Comparison of ENCODE assay signal across 8 cellular contexts in genomic region chr6:85679445-85680123, GRCh38. TPM values are rescaled to one million over a fixed set of nuclear protein-coding genes. Genes with fewer than 3 reads are reported as not detected.
DNase-seq lines count a peak whose midpoint lies in the region; ATAC-seq and TF ChIP-seq lines count a peak whose summit lies in the region.

No MANE protein-coding gene starts in this region.

- H3K36me3 ChIP-seq in transverse colon: no peaks in the 10 kb centered on the region

- no peaks in the 10 kb centered on the region for H3K9me3 ChIP-seq in transverse colon

- H3K4me3 Mint-ChIP-seq in activated naive CD4-positive, alpha-beta T cell treated with anti-CD3 and anti-CD28 coated beads, Interleukin-2, amount 50 U/mL, for 24 hours: peak overlapping the region; percentile 98
- peak overlapping the region; percentile 95 for H3K4me3 Mint-ChIP-seq in activated CD4-positive, alpha-beta memory T cell treated with anti-CD3 and anti-CD28 coated beads for 36 hours
- peak overlapping the region; percentile 93 to 100 (median 98) for H3K4me3 Mint-ChIP-seq in immature natural killer cell

- peaks cover 5% of the 10 kb centered on the region for H3K9me3 Mint-ChIP-seq in activated naive CD4-positive, alpha-beta T cell treated with anti-CD3 and anti-CD28 coated beads, Interleukin-2, amount 50 U/mL, for 24 hours
- peaks cover 5% of the 10 kb centered on the region for H3K9me3 Mint-ChIP-seq in activated CD4-positive, alpha-beta memory T cell treated with anti-CD3 and anti-CD28 coated beads for 36 hours
- H3K9me3 Mint-ChIP-seq in immature natural killer cell: no peaks in the 10 kb centered on the region

- H3K36me3 Mint-ChIP-seq in activated naive CD4-positive, alpha-beta T cell treated with anti-CD3 and anti-CD28 coated beads, Interleukin-2, amount 50 U/mL, for 24 hours: peaks cover 35% of the 10 kb centered on the region
- peaks cover 47% of the 10 kb centered on the region for H3K36me3 Mint-ChIP-seq in activated CD4-positive, alpha-beta memory T cell treated with anti-CD3 and anti-CD28 coated beads for 36 hours
- H3K36me3 Mint-ChIP-seq in immature natural killer cell: no peaks in the 10 kb centered on the region

- H3K4me1 ChIP-seq in transverse colon: peaks cover 3 to 39% (median 30%) of the 10 kb centered on the region in 4 donors

- H3K4me3 ChIP-seq in transverse colon: peak overlapping the region in 3 of 4 donors; percentile 47 to 99 (median 85)

- no peak for TF ChIP-seq EP300 in transverse colon (IDR thresholded peaks at IDR 0.05; ENCODE audit: low read depth)

- peak overlapping the region; percentile 79 to 97 (median 96) for H3K27ac ChIP-seq in transverse colon

- no peak for DNase-seq in activated naive CD4-positive, alpha-beta T cell treated with anti-CD3 and anti-CD28 coated beads, Interleukin-2, amount 50 U/mL, for 16 hours
- no peak for DNase-seq in activated CD4-positive, alpha-beta memory T cell treated with anti-CD3 and anti-CD28 coated beads for 36 hours
- no peak for DNase-seq in immature natural killer cell
- DNase-seq in transverse colon: no peak
- no peak for DNase-seq in NCI-H2107 (lab: John Stamatoyannopoulos, UW)
- DNase-seq in C1 segment of cervical spinal cord (lab: John Stamatoyannopoulos, UW): no peak

- no peak for TF ChIP-seq CTCF in transverse colon (IDR thresholded peaks at IDR 0.05)

- WGBS in transverse colon (ENCODE audit: low coverage in 1 of 2), 2 donors: 13 to 18% methylated on average over 14 of the region's 14 CpGs

- no peaks in the 10 kb centered on the region for H3K27me3 Mint-ChIP-seq in activated naive CD4-positive, alpha-beta T cell treated with anti-CD3 and anti-CD28 coated beads, Interleukin-2, amount 50 U/mL, for 24 hours
- no peaks in the 10 kb centered on the region for H3K27me3 Mint-ChIP-seq in activated CD4-positive, alpha-beta memory T cell treated with anti-CD3 and anti-CD28 coated beads for 36 hours
- H3K27me3 Mint-ChIP-seq in immature natural killer cell (ENCODE audit: low read depth in 3 of 3): peaks cover 5 to 11% (median 10%) of the 10 kb centered on the region in 3 donors

- POLR2A ChIA-PET in activated CD4-positive, alpha-beta memory T cell treated with anti-CD3 and anti-CD28 coated beads for 36 hours (lab: Charles Lee): interaction anchor here (1.0 to 10.9 kb wide), 9 partner anchors 10 to 230 kb away, joined by 3 to 668 read pairs (median 5); partner anchors contain the start of genes NT5E, SNX14 and SYNCRIP

- intact Hi-C loops in activated CD4-positive, alpha-beta memory T cell treated with anti-CD3 and anti-CD28 coated beads for 36 hours (cut with micrococcal nuclease): loop anchor here (1.0 to 2.0 kb wide), 3 partner anchors 1453 to 1729 kb away; partner anchors contain the start of genes CEP162 and ZNF292
- intact Hi-C loops in transverse colon (cut with DNase I; ENCODE audit: low total_unique reads): loop anchor here (1.0 to 10.0 kb wide), 2 partner anchors 37 to 85 kb away; partner anchors contain the start of genes SNX14 and SYNCRIP

- peaks cover 31% of the 10 kb centered on the region for H3K4me1 Mint-ChIP-seq in activated naive CD4-positive, alpha-beta T cell treated with anti-CD3 and anti-CD28 coated beads, Interleukin-2, amount 50 U/mL, for 24 hours
- H3K4me1 Mint-ChIP-seq in activated CD4-positive, alpha-beta memory T cell treated with anti-CD3 and anti-CD28 coated beads for 36 hours (ENCODE audit: low read depth): peaks cover 27% of the 10 kb centered on the region
- peaks cover 43 to 52% of the 10 kb centered on the region in 2 donors for H3K4me1 Mint-ChIP-seq in immature natural killer cell

- in situ Hi-C loops in transverse colon (cut with MboI; ENCODE audit: low pct_ligation_motif_present in 1 of 4, low pct_unique_long_range_greater_than_20kb in 1 of 4, low sequenced_read_pairs in 3 of 4): loop anchor here in 1 of 4 donors (5.0 kb wide), 1 partner anchor 87 kb away; the partner anchor contains the start of gene SNX14

- TF ChIP-seq POLR2A in transverse colon (IDR thresholded peaks at IDR 0.05): no peak

- CTCF ChIA-PET in activated CD4-positive, alpha-beta memory T cell treated with anti-CD3 and anti-CD28 coated beads for 36 hours (lab: Charles Lee): interaction anchor here (3.3 kb wide), 1 partner anchor 38 kb away, joined by 34 read pairs; the partner anchor contains the start of gene SYNCRIP

- peak overlapping the region; percentile 65 for H3K27ac Mint-ChIP-seq in activated naive CD4-positive, alpha-beta T cell treated with anti-CD3 and anti-CD28 coated beads, Interleukin-2, amount 50 U/mL, for 24 hours
- peak overlapping the region; percentile 90 for H3K27ac Mint-ChIP-seq in activated CD4-positive, alpha-beta memory T cell treated with anti-CD3 and anti-CD28 coated beads for 36 hours
- H3K27ac Mint-ChIP-seq in immature natural killer cell: peak overlapping the region; percentile 73 to 100 (median 86)

- no peak for ATAC-seq in GM21619 (IDR thresholded peaks at IDR 0.05; ENCODE audit: unreplicated experiment)

- H3K27me3 ChIP-seq in transverse colon: no peaks in the 10 kb centered on the region

RNA-seq across cellular contexts. Expression of gene SYNCRIP, which starts 36.9 kb away (rescaled TPM):
- 100 to 1,000 TPM; 138 to 139 TPM for total RNA-seq in activated CD4-positive, alpha-beta memory T cell treated with anti-CD3 and anti-CD28 coated beads for 36 hours
- 10 to 100 TPM; 39.1 to 83.6 (median 46.8) TPM for polyA plus RNA-seq in immature natural killer cell
- 10 to 100 TPM; 27.7 to 84.8 (median 41.9) TPM for total RNA-seq in transverse colon
